In genomic region chr19:52142001-52142595, GRCh38 we compare ENCODE assay signal across 15 cellular contexts.
"Had no signal": no experiment of that assay in that cellular context is flagged by ENCODE, and none has a peak within 500 bp of the region (broad histone marks: within the 10 kb centered on the region; RNA-seq: fewer than 3 reads in every experiment).

No MANE protein-coding gene starts in this region.

- H3K27me3 ChIP-seq: tibial artery had no signal

- H3K9me3 ChIP-seq: lower lobe of right lung, tibial artery had no signal

- ATAC-seq: left cardiac atrium; lower lobe of right lung; naive thymus-derived CD4-positive, alpha-beta T cell; right cardiac atrium; stimulated activated effector memory CD8-positive, alpha-beta T cell treated with anti-CD3 and anti-CD28 coated beads, Interleukin-12 subunit alpha, Interleukin-12 subunit beta, amount 100 ng/mL, for 72 hours had no signal

- H3K36me3 ChIP-seq: lower lobe of right lung, tibial artery, WERI-Rb-1 had no signal

- DNase-seq: activated CD4-positive, alpha-beta T cell treated with anti-CD3 and anti-CD28 coated beads for 48 hours; activated naive CD4-positive, alpha-beta T cell treated with anti-CD3 and anti-CD28 coated beads for 36 hours; cortex of kidney; effector CD8-positive, alpha-beta T cell; glutamatergic neuron; left cardiac atrium; lower lobe of right lung; naive thymus-derived CD4-positive, alpha-beta T cell; nucleus accumbens; right cardiac atrium; T-helper 9 cell; tibial artery; WERI-Rb-1 had no signal

- H3K4me2 ChIP-seq: smooth muscle cell had no signal

- H3K4me3 ChIP-seq: lower lobe of right lung, smooth muscle cell, tibial artery had no signal

- H3K27ac ChIP-seq: lower lobe of right lung, tibial artery, WERI-Rb-1 had no signal
